Comparison of ENCODE assay signal across 16 cellular contexts in the genomic region with DNA sequence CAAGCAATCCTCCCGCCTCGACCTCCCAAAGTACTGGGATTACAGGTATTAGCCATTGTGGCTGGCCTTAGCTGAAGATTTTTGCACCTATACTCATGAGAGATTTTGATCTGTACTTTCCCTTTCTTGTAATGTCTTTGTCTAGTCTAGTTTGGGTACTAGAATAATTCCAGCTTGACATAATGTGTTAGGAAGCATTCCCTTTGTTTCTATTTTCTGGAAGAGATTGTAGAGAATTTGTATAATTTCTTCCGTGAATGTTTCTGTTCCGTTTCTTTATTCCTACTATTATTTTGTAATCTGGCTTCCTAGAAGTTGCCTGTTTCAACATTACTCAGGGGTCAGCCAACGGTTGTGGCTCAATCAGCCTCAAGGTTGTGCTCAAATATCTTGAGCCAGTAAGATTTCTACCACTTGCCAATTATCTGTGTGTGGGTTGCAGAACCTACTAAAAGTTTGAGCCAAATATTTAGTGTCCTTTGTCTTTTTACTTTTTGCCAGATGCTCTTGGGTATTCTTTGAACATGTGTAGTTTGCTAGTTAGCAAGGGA. TPM values are rescaled to one million over a fixed set of nuclear protein-coding genes. Genes with fewer than 3 reads are reported as not detected.
A peak's percentile ranks its signal among the peaks of the same experiment; 100 is the strongest.
DNase-seq lines count a peak whose midpoint lies in the region; ATAC-seq and TF ChIP-seq lines count a peak whose summit lies in the region.
"Had no signal": no experiment of that assay in that cellular context is flagged by ENCODE, and none has a peak within 500 bp of the region (broad histone marks: within the 10 kb centered on the region; RNA-seq: fewer than 3 reads in every experiment).

No MANE protein-coding gene starts in this region.

- intact Hi-C loops in heart left ventricle (cut with DNase I) (no loop called here), cardiac septum (cut with DNase I) (no loop called here), mammary epithelial cell (cut with micrococcal nuclease) (no loop called here), right lobe of liver (cut with DNase I) (no loop called here), aorta (cut with DNase I) (no loop called here)

- H3K4me3 ChIP-seq in heart left ventricle: no peak overlapping the region
- no peak overlapping the region for H3K4me3 ChIP-seq in mammary epithelial cell (replicated peaks in 1 of 3; ENCODE audit: insufficient read depth in 1 of 3, low read depth in 2 of 3, low read length in 3 of 3)
- no peak overlapping the region for H3K4me3 ChIP-seq in right lobe of liver
- H3K4me3 ChIP-seq in aorta (ENCODE audit: low read length in 2 of 2): no peak overlapping the region

- peaks cover 13% of the 10 kb centered on the region for H3K9me3 Mint-ChIP-seq in stimulated activated effector memory CD8-positive, alpha-beta T cell treated with anti-CD3 and anti-CD28 coated beads, Interleukin-12 subunit alpha, Interleukin-12 subunit beta, amount 100 ng/mL, for 72 hours

- dilution Hi-C loops in mammary epithelial cell (cut with HindIII; ENCODE audit: low sequenced_read_pairs): no loop called here

- peaks cover 0 to 12% (median 0%) of the 10 kb centered on the region in 12 donors for H3K9me3 ChIP-seq in heart left ventricle
- H3K9me3 ChIP-seq in mammary epithelial cell (replicated peaks; ENCODE audit: insufficient read depth, low read length): no peaks in the 10 kb centered on the region
- H3K9me3 ChIP-seq in right lobe of liver: no peaks in the 10 kb centered on the region
- H3K9me3 ChIP-seq in aorta (ENCODE audit: control insufficient read depth, low read length): no peaks in the 10 kb centered on the region

- no peak overlapping the region for H3K4me3 Mint-ChIP-seq in stimulated activated effector memory CD8-positive, alpha-beta T cell treated with anti-CD3 and anti-CD28 coated beads, Interleukin-12 subunit alpha, Interleukin-12 subunit beta, amount 100 ng/mL, for 72 hours
- H3K4me3 Mint-ChIP-seq: activated CD8-positive, alpha-beta memory T cell treated with anti-CD3 and anti-CD28 coated beads, Interleukin-2, amount 10 ng/mL, durations not matched to agents 7 days and 5 days; T-helper 1 cell treated with Interleukin-12 subunit alpha and Interleukin-12 subunit beta and Interleukin-4 antibody, amounts not matched to agents 30 μg/mL and 1 μg/mL, for 36 hours had no signal

- peak in 3 of 4 donors; percentile 36 to 66 (median 53) for ATAC-seq in heart left ventricle
- peak; percentile 47 to 84 (median 77) for ATAC-seq in right lobe of liver
- peak; percentile 66 for ATAC-seq in aorta (ENCODE audit: low FRiP score)
- ATAC-seq in stimulated activated effector memory CD8-positive, alpha-beta T cell treated with anti-CD3 and anti-CD28 coated beads, Interleukin-12 subunit alpha, Interleukin-12 subunit beta, amount 100 ng/mL, for 72 hours: no peak
- ATAC-seq: activated CD8-positive, alpha-beta memory T cell treated with anti-CD3 and anti-CD28 coated beads, Interleukin-2, amount 10 ng/mL, durations not matched to agents 7 days and 5 days had no signal

- H3K4me2 ChIP-seq in mammary epithelial cell (ENCODE audit: insufficient read depth, low read depth, low read length): no peak overlapping the region

- TF ChIP-seq CTCF in heart left ventricle (IDR thresholded peaks at IDR 0.05) (no peak), mammary epithelial cell (conservative IDR thresholded peaks at IDR 0.05 in 1 of 2, IDR thresholded peaks at IDR 0.05 in 1 of 2; ENCODE audit: extremely low read depth in 1 of 2, insufficient read depth in 1 of 2, low read depth in 1 of 2, low read length in 2 of 2) (no peak), right lobe of liver (IDR thresholded peaks at IDR 0.05) (no peak)

- BruUV-seq in mammary epithelial cell (replicated peaks; lab: Mats Ljungman, UMichigan): no TSS peak

- no peak for TF ChIP-seq POLR2A in heart left ventricle (IDR thresholded peaks at IDR 0.05)
- no peak for TF ChIP-seq POLR2A in right lobe of liver (IDR thresholded peaks at IDR 0.05)

- no peaks in the 10 kb centered on the region for H3K79me2 ChIP-seq in mammary epithelial cell (ENCODE audit: insufficient read depth, low read length)
- H3K79me2 ChIP-seq: parathyroid adenoma had no signal

- in situ Hi-C loops in mammary epithelial cell (cut with MboI; ENCODE audit: low sequenced_read_pairs in 2 of 2): no loop called here

- H3K36me3 Mint-ChIP-seq in stimulated activated effector memory CD8-positive, alpha-beta T cell treated with anti-CD3 and anti-CD28 coated beads, Interleukin-12 subunit alpha, Interleukin-12 subunit beta, amount 100 ng/mL, for 72 hours: no peaks in the 10 kb centered on the region
- H3K36me3 Mint-ChIP-seq: activated CD8-positive, alpha-beta memory T cell treated with anti-CD3 and anti-CD28 coated beads, Interleukin-2, amount 10 ng/mL, durations not matched to agents 7 days and 5 days had no signal

- H3K27ac ChIP-seq in heart left ventricle: peak overlapping the region in 1 of 12 donors; percentile 70
- no peak overlapping the region for H3K27ac ChIP-seq in mammary epithelial cell (ENCODE audit: insufficient read depth, low read depth, low read length)
- peak overlapping the region in 1 of 3 donors; percentile 34 for H3K27ac ChIP-seq in right lobe of liver
- no peak overlapping the region for H3K27ac ChIP-seq in aorta (ENCODE audit: low read depth in 1 of 2, low read length in 2 of 2)
- H3K27ac ChIP-seq: brain microvascular endothelial cell, parathyroid adenoma had no signal

- no peaks in the 10 kb centered on the region for H3K27me3 ChIP-seq in heart left ventricle
- no peaks in the 10 kb centered on the region for H3K27me3 ChIP-seq in mammary epithelial cell (ENCODE audit: insufficient read depth, low read length)
- H3K27me3 ChIP-seq in right lobe of liver: no peaks in the 10 kb centered on the region
- no peaks in the 10 kb centered on the region for H3K27me3 ChIP-seq in aorta (ENCODE audit: control insufficient read depth in 1 of 2, insufficient read depth in 2 of 2, low read length in 1 of 2)
- H3K27me3 ChIP-seq: brain microvascular endothelial cell had no signal

- H3K4me1 Mint-ChIP-seq in stimulated activated effector memory CD8-positive, alpha-beta T cell treated with anti-CD3 and anti-CD28 coated beads, Interleukin-12 subunit alpha, Interleukin-12 subunit beta, amount 100 ng/mL, for 72 hours: no peaks in the 10 kb centered on the region
- H3K4me1 Mint-ChIP-seq: activated CD8-positive, alpha-beta memory T cell treated with anti-CD3 and anti-CD28 coated beads, Interleukin-2, amount 10 ng/mL, durations not matched to agents 7 days and 5 days had no signal

- CTCF ChIA-PET in mammary epithelial cell (lab: Charles Lee; ENCODE audit: low non-redundant PET): no interaction called here

- peak overlapping the region; percentile 32 for H2AFZ ChIP-seq in mammary epithelial cell (ENCODE audit: low read depth, low read length)
- H2AFZ ChIP-seq: parathyroid adenoma had no signal

- H3K27ac Mint-ChIP-seq in stimulated activated effector memory CD8-positive, alpha-beta T cell treated with anti-CD3 and anti-CD28 coated beads, Interleukin-12 subunit alpha, Interleukin-12 subunit beta, amount 100 ng/mL, for 72 hours: no peak overlapping the region
- H3K27ac Mint-ChIP-seq: activated CD8-positive, alpha-beta memory T cell treated with anti-CD3 and anti-CD28 coated beads, Interleukin-2, amount 10 ng/mL, durations not matched to agents 7 days and 5 days; T-helper 1 cell treated with Interleukin-12 subunit alpha and Interleukin-12 subunit beta and Interleukin-4 antibody, amounts not matched to agents 30 μg/mL and 1 μg/mL, for 36 hours had no signal

- H3K9ac ChIP-seq in mammary epithelial cell (ENCODE audit: insufficient read depth, low read length): no peak overlapping the region
- H3K9ac ChIP-seq: parathyroid adenoma had no signal

- DNase-seq in heart left ventricle (peak in 1 of 5 donors; percentile 27), cardiac septum (ENCODE audit: low spot score) (no peak), mammary epithelial cell (no peak), right lobe of liver (no peak), aorta (no peak), NCI-H2227 treated with DMSO at 0.1 percent for 48 hours (lab: John Stamatoyannopoulos, UW) (no peak)
- DNase-seq in stimulated activated effector memory CD8-positive, alpha-beta T cell treated with anti-CD3 and anti-CD28 coated beads, Interleukin-12 subunit alpha, Interleukin-12 subunit beta, amount 100 ng/mL, for 72 hours (ENCODE audit: low spot score in 2 of 2): no peak
- no peak for DNase-seq in stimulated activated CD8-positive, alpha-beta memory T cell treated with anti-CD3 and anti-CD28 coated beads, Interleukin-4, amount 100 ng/mL, for 48 hours
- DNase-seq: activated CD8-positive, alpha-beta memory T cell treated with anti-CD3 and anti-CD28 coated beads, Interleukin-2, amount 10 ng/mL, durations not matched to agents 7 days and 5 days; brain microvascular endothelial cell; effector memory CD4-positive, alpha-beta T cell; NCI-H524; RPMI8226; stimulated activated CD4-positive, alpha-beta T cell treated with anti-CD3 and anti-CD28 coated beads, Interleukin-15, amount 100 ng/mL, for 24 hours had no signal

- WGBS in heart left ventricle, 4 donors: 87 to 94% (median 90%) methylated on average over 5 of the region's 5 CpGs
- WGBS in mammary epithelial cell (ENCODE audit: low coverage, missing lambda C conversion rate): 15% methylated on average over 5 of the region's 5 CpGs
- WGBS in right lobe of liver (ENCODE audit: insufficient coverage, low coverage, low lambda C conversion rate, missing lambda C conversion rate): 39% methylated on average over 5 of the region's 5 CpGs
- 85 to 88% methylated on average over 5 of the region's 5 CpGs for WGBS in aorta, 2 donors

- H3K4me1 ChIP-seq in heart left ventricle: peaks cover 0 to 8% (median 0%) of the 10 kb centered on the region in 12 donors
- no peaks in the 10 kb centered on the region for H3K4me1 ChIP-seq in mammary epithelial cell (ENCODE audit: insufficient read depth, low read length)
- H3K4me1 ChIP-seq in right lobe of liver: peaks cover 0 to 9% (median 0%) of the 10 kb centered on the region in 4 donors
- no peaks in the 10 kb centered on the region for H3K4me1 ChIP-seq in aorta (ENCODE audit: control insufficient read depth in 1 of 2, insufficient read depth in 2 of 2, low read length in 2 of 2)
- H3K4me1 ChIP-seq: parathyroid adenoma had no signal

- no peaks in the 10 kb centered on the region for H4K20me1 ChIP-seq in mammary epithelial cell (ENCODE audit: insufficient read depth, low read length)

- H3K36me3 ChIP-seq in heart left ventricle (no peaks in the 10 kb centered on the region), mammary epithelial cell (ENCODE audit: insufficient read depth, low read length) (no peaks in the 10 kb centered on the region), right lobe of liver (no peaks in the 10 kb centered on the region), aorta (ENCODE audit: control insufficient read depth in 1 of 2, insufficient read depth in 2 of 2, low read length in 1 of 2) (no peaks in the 10 kb centered on the region)
- H3K36me3 ChIP-seq: brain microvascular endothelial cell had no signal

RNA-seq across cellular contexts. Expression of gene BAZ2B, which starts 42.6 kb away (rescaled TPM):
- 10 to 100 TPM; 28.2 to 56.5 (median 46.0) TPM for total RNA-seq in heart left ventricle
- 10 to 100 TPM; 15.3 to 22.6 TPM for polyA plus RNA-seq in heart left ventricle
- total RNA-seq in cardiac septum: 51.8 TPM
- 10 to 100 TPM; 50.0 to 72.8 TPM for total RNA-seq in mammary epithelial cell
- 12.9 TPM for polyA plus RNA-seq in mammary epithelial cell
- 57.2 TPM for polyA minus RNA-seq in mammary epithelial cell
- 10 to 100 TPM; 18.0 to 32.8 (median 24.2) TPM for total RNA-seq in right lobe of liver
- 100 to 1,000 TPM in 1 of 2 donors, 10 to 100 TPM in 1; 82.6 to 139 TPM for total RNA-seq in aorta
- polyA plus RNA-seq in aorta: 10 to 100 TPM; 21.4 to 39.4 TPM

RNA-seq across cellular contexts. Expression of gene MARCHF7, which starts 53.3 kb away (rescaled TPM):
- 10 to 100 TPM; 69.8 to 97.9 (median 84.4) TPM for total RNA-seq in heart left ventricle
- polyA plus RNA-seq in heart left ventricle: 10 to 100 TPM; 16.9 to 57.7 TPM
- total RNA-seq in cardiac septum: 86.5 TPM
- 100 to 1,000 TPM in 1 of 2 donors, 10 to 100 TPM in 1; 84.3 to 121 TPM for total RNA-seq in mammary epithelial cell
- 25.5 TPM for polyA plus RNA-seq in mammary epithelial cell
- 43.9 TPM for polyA minus RNA-seq in mammary epithelial cell
- 10 to 100 TPM; 20.1 to 41.2 (median 29.8) TPM for total RNA-seq in right lobe of liver
- total RNA-seq in aorta: 10 to 100 TPM; 81.3 to 88.1 TPM
- 10 to 100 TPM; 30.3 to 47.4 TPM for polyA plus RNA-seq in aorta
